In genomic region chr16:85588562-85589503, GRCh38 we compare ENCODE assay signal across 22 cellular contexts. TPM values are rescaled to one million over a fixed set of nuclear protein-coding genes. Genes with fewer than 3 reads are reported as not detected.
DNase-seq lines count a peak whose midpoint lies in the region; ATAC-seq, FAIRE-seq and TF ChIP-seq lines count a peak whose summit lies in the region.
"Had no signal": no experiment of that assay in that cellular context is flagged by ENCODE, and none has a peak within 500 bp of the region (broad histone marks: within the 10 kb centered on the region; RNA-seq: fewer than 3 reads in every experiment).

No MANE protein-coding gene starts in this region.

- CTCF ChIA-PET in H1 (lab: Charles Lee; ENCODE audit: partially characterized antibody), result interaction anchor here (0.7 to 1.4 kb wide), 4 partner anchors 9 to 42 kb away, joined by 3 to 5 read pairs (median 4); no protein-coding TSS in a partner anchor

- no peak overlapping the region for H2BK20ac ChIP-seq in H1 (ENCODE audit: low read length)

- H2BK5ac ChIP-seq in H1 (ENCODE audit: low read depth, low read length), result peak overlapping the region; percentile 91

- no peak for ATAC-seq in gastroesophageal sphincter

- H3K27me3 ChIP-seq in H1 (replicated peaks in 1 of 4; ENCODE audit: control insufficient read depth in 3 of 4, extremely low read depth in 1 of 4, insufficient read depth in 3 of 4, low read length in 3 of 4) (peaks cover 0 to 12% (median 11%) of the 10 kb centered on the region in 4 experiments; a peak in 4 of 7 replicates), gastroesophageal sphincter (no peaks in the 10 kb centered on the region), BE2C (no peaks in the 10 kb centered on the region)
- H3K27me3 ChIP-seq: Peyer's patch, SJCRH30 had no signal

- FAIRE-seq in HTR-8/SVneo (lab: Jason Lieb, UNC), result peak; percentile 38
- FAIRE-seq in H1 (lab: Jason Lieb, UNC), result no peak
- FAIRE-seq: D721Med had no signal

- H2AK5ac ChIP-seq in H1 (ENCODE audit: low read depth, low read length), result peak overlapping the region; percentile 100

- TF ChIP-seq EP300 in H1 (IDR thresholded peaks at IDR 0.05; ENCODE audit: borderline replicate concordance in 1 of 2, low read depth in 2 of 2, low read length in 2 of 2) (no peak), gastroesophageal sphincter (IDR thresholded peaks at IDR 0.05) (no peak)

- H3K27ac ChIP-seq in H1 (ENCODE audit: low read depth, low read length) (no peak overlapping the region), gastroesophageal sphincter (no peak overlapping the region)
- H3K27ac ChIP-seq: HL-60, Peyer's patch, SJCRH30 had no signal

- POLR2A ChIA-PET in H1 (lab: Charles Lee; ENCODE audit: partially characterized antibody), result interaction anchor here (0.6 to 5.2 kb wide), 6 partner anchors 10 to 22 kb away, joined by 3 to 28 read pairs (median 6); no protein-coding TSS in a partner anchor

- H3K79me2 ChIP-seq in H1 (ENCODE audit: control insufficient read depth in 1 of 2, insufficient read depth in 2 of 2, low read length in 2 of 2), result peaks cover 6 to 39% of the 10 kb centered on the region in 2 experiments; a peak in 3 of 4 replicates

- no peak overlapping the region for H3K4ac ChIP-seq in H1 (replicated peaks; ENCODE audit: insufficient read length, low read depth, low read length)

- peak overlapping the region; percentile 61; the same call in 1 of the 2 replicates for H2BK15ac ChIP-seq in H1 (ENCODE audit: low read length)

- H3K4me1 ChIP-seq in H1 (replicated peaks in 1 of 4; ENCODE audit: control insufficient read depth in 3 of 4, insufficient read depth in 4 of 4, low read length in 3 of 4), result peaks cover 12 to 54% (median 45%) of the 10 kb centered on the region in 4 experiments
- peaks cover 0 to 33% (median 0%) of the 10 kb centered on the region in 3 donors for H3K4me1 ChIP-seq in gastroesophageal sphincter
- peaks cover 45% of the 10 kb centered on the region for H3K4me1 ChIP-seq in BE2C

- H3K56ac ChIP-seq in H1 (replicated peaks; ENCODE audit: insufficient read length, low read depth, low read length), result no peak overlapping the region

- H3K23me2 ChIP-seq in H1 (ENCODE audit: low read depth, low read length), result peaks cover 11% of the 10 kb centered on the region

- TF ChIP-seq CTCF in H1 (IDR thresholded peaks at IDR 0.05; ENCODE audit: control extremely low read depth in 1 of 3, insufficient read depth in 1 of 3, low read depth in 1 of 3, low read length in 3 of 3), result no peak
- TF ChIP-seq CTCF in neural crest cell (conservative IDR thresholded peaks at IDR 0.05), result no peak
- no peak for TF ChIP-seq CTCF in gastroesophageal sphincter (IDR thresholded peaks at IDR 0.05)
- TF ChIP-seq CTCF in CD14-positive monocyte (IDR thresholded peaks at IDR 0.05), result no peak
- TF ChIP-seq CTCF in BE2C (IDR thresholded peaks at IDR 0.05; ENCODE audit: low read depth, low read length), result no peak

- H3K9me3 Mint-ChIP-seq in neural crest cell, result no peaks in the 10 kb centered on the region
- H3K9me3 Mint-ChIP-seq in CD14-positive monocyte, result no peaks in the 10 kb centered on the region

- peaks cover 45% of the 10 kb centered on the region for H3K4me1 Mint-ChIP-seq in neural crest cell
- peaks cover 7% of the 10 kb centered on the region for H3K4me1 Mint-ChIP-seq in CD14-positive monocyte

- H4K20me1 ChIP-seq in H1 (replicated peaks in 1 of 2; ENCODE audit: control insufficient read depth in 1 of 2, insufficient read depth in 2 of 2, low read length in 2 of 2), result peaks cover 3 to 12% of the 10 kb centered on the region in 2 experiments

- no peak for TF ChIP-seq POLR2A in H1 (IDR thresholded peaks at IDR 0.05; ENCODE audit: control extremely low read depth in 1 of 2, low read depth in 2 of 2, low read length in 2 of 2)
- no peak for TF ChIP-seq POLR2A in gastroesophageal sphincter (IDR thresholded peaks at IDR 0.05)

- no peak for DNase-seq in HTR-8/SVneo (ENCODE audit: insufficient read length, low spot score)
- no peak for DNase-seq in H1 (ENCODE audit: low read depth in 1 of 2, low spot score in 2 of 2)
- DNase-seq in neural crest cell (ENCODE audit: low read depth, low spot score), result no peak
- no peak for DNase-seq in CD14-positive monocyte (ENCODE audit: low spot score)
- no peak for DNase-seq in NK-92 treated with Interleukin-12 subunit alpha and Interleukin-12 subunit beta, amount 100 ng/mL, for 24 hours (lab: John Stamatoyannopoulos, UW)
- DNase-seq in BE2C, result no peak
- DNase-seq: C1 segment of cervical spinal cord, DMS53, GDM1, KG1, NCI-H1105, NCI-H146, NCI-H2029, NCI-H2227 treated with DMSO at 0.1 percent for 48 hours, NCI-H510A, NCI-H82, Peyer's patch, SJCRH30 had no signal

- H3K9me3 ChIP-seq in H1 (ENCODE audit: insufficient read depth in 2 of 2, low read depth in 1 of 2, low read length in 1 of 2), result peaks cover 0 to 6% of the 10 kb centered on the region in 2 experiments; a peak in 1 of 4 replicates
- H3K9me3 ChIP-seq in gastroesophageal sphincter, result no peaks in the 10 kb centered on the region
- H3K9me3 ChIP-seq in BE2C, result no peaks in the 10 kb centered on the region
- H3K9me3 ChIP-seq: HAP-1, Peyer's patch, SJCRH30 had no signal

- peak overlapping the region; percentile 75; the same call in 1 of the 2 replicates for H2BK12ac ChIP-seq in H1 (ENCODE audit: low read depth, low read length)

- H3K79me1 ChIP-seq in H1 (ENCODE audit: low read depth, low read length), result peaks cover 15% of the 10 kb centered on the region

- no peak overlapping the region for H3K23ac ChIP-seq in H1 (ENCODE audit: insufficient read length)

- peaks cover 48% of the 10 kb centered on the region for H3K27me3 Mint-ChIP-seq in neural crest cell (ENCODE audit: low read depth)
- H3K27me3 Mint-ChIP-seq in CD14-positive monocyte (ENCODE audit: low read depth in 3 of 3), result no peaks in the 10 kb centered on the region

- no peak overlapping the region for H3K4me3 ChIP-seq in H1 (ENCODE audit: extremely low read depth in 1 of 4, insufficient read depth in 2 of 4, low read depth in 3 of 4, low read length in 4 of 4)
- no peak overlapping the region for H3K4me3 ChIP-seq in gastroesophageal sphincter
- H3K4me3 ChIP-seq in BE2C (ENCODE audit: low read depth, low read length), result no peak overlapping the region
- H3K4me3 ChIP-seq: HAP-1, Peyer's patch, SJCRH30 had no signal

- WGBS in H1 (ENCODE audit: extremely low coverage in 1 of 2, insufficient coverage in 1 of 2, insufficient read length in 1 of 2, insufficient replicate concordance in 2 of 2, low coverage in 1 of 2, low lambda C conversion rate in 2 of 2, missing lambda C conversion rate in 1 of 2), 2 experiments, result 83% methylated on average over 20 of the region's 27 CpGs; no CpG with 5 or more reads in 1 of the 2 experiments
- WGBS in gastroesophageal sphincter (ENCODE audit: low coverage in 1 of 2), 2 donors, result 75% methylated on average over 4 of the region's 27 CpGs; no CpG with 5 or more reads in 1 of the 2 donors

- H3K14ac ChIP-seq in H1 (ENCODE audit: insufficient read length), result no peak overlapping the region

- H3K4me2 ChIP-seq in H1 (ENCODE audit: insufficient read depth in 1 of 2, low read depth in 2 of 2, low read length in 2 of 2), result no peak overlapping the region; a peak in 1 of 4 replicates

- no peak for TF ChIP-seq RAD21 in H1 (IDR thresholded peaks at IDR 0.05 in 1 of 2, conservative IDR thresholded peaks at IDR 0.05 in 1 of 2; ENCODE audit: low read depth in 2 of 2, low read length in 2 of 2)

- intact Hi-C loops in CD14-positive monocyte (cut with micrococcal nuclease), result no loop called here

- no peaks in the 10 kb centered on the region for H3K36me3 Mint-ChIP-seq in neural crest cell (ENCODE audit: low read depth)
- H3K36me3 Mint-ChIP-seq in CD14-positive monocyte, result peaks cover 9 to 27% of the 10 kb centered on the region in 2 donors

- H3K18ac ChIP-seq in H1 (ENCODE audit: extremely low read depth, low read length), result peak overlapping the region; percentile 90

- no peak overlapping the region for H2AFZ ChIP-seq in H1 (ENCODE audit: low read length)

- H3K36me3 ChIP-seq in H1 (ENCODE audit: control insufficient read depth in 2 of 4, insufficient read depth in 4 of 4, low read length in 3 of 4) (no peaks in the 10 kb centered on the region; a peak in 1 of 8 replicates), gastroesophageal sphincter (no peaks in the 10 kb centered on the region), BE2C (no peaks in the 10 kb centered on the region; the same call in 1 of the 2 replicates)
- H3K36me3 ChIP-seq: HAP-1, Peyer's patch, SJCRH30 had no signal

- H4K8ac ChIP-seq in H1 (ENCODE audit: extremely low read depth, insufficient read depth, low read length), result peak overlapping the region; percentile 17; the same call in 1 of the 2 replicates

- H3K4me3 Mint-ChIP-seq in neural crest cell (peak overlapping the region; percentile 48), CD14-positive monocyte (no peak overlapping the region)

- H2BK120ac ChIP-seq in H1 (replicated peaks; ENCODE audit: low read depth, low read length), result no peak overlapping the region

- no peak overlapping the region for H3K9ac ChIP-seq in H1 (replicated peaks in 1 of 4; ENCODE audit: extremely low read depth in 1 of 4, low read depth in 3 of 4, low read length in 3 of 4)

- H3K27ac Mint-ChIP-seq in neural crest cell (ENCODE audit: unreplicated experiment) (no peak overlapping the region), CD14-positive monocyte (no peak overlapping the region)

- H4K91ac ChIP-seq in H1 (replicated peaks; ENCODE audit: insufficient read length, low read length), result no peak overlapping the region

- no peak overlapping the region for H4K5ac ChIP-seq in H1 (ENCODE audit: insufficient read length, low read depth, low read length)

TF ChIP-seq in H1, 55 proteins besides CTCF, POLR2A, EP300 and RAD21 (continues in another document):
- no peak for TF ChIP-seq SAP30 (IDR thresholded peaks at IDR 0.05; ENCODE audit: insufficient read depth, insufficient replicate concordance, low read length)
- no peak for TF ChIP-seq CREB1 (IDR thresholded peaks at IDR 0.05)
- TF ChIP-seq SIN3A (conservative IDR thresholded peaks at IDR 0.05 in 1 of 2, IDR thresholded peaks at IDR 0.05 in 1 of 2; ENCODE audit: low read depth in 1 of 2, low read length in 2 of 2), result no peak
- TF ChIP-seq RNF2 (IDR thresholded peaks at IDR 0.05; ENCODE audit: borderline replicate concordance, low read depth, low read length, missing control alignments, poor library complexity, severe bottlenecking), result no peak

RNA-seq across cellular contexts. Expression of gene GSE1, which starts 24.3 kb away (rescaled TPM):
- total RNA-seq in H1 (2021; fragmentation: NEBNext Ultra II Directional; extraction: Animal tissue kit (Norgen Biotek cat#: 25700)), result 65.6 and 66.2 TPM in 2 replicates
- polyA plus RNA-seq in H1 (2011; rRNA removed), result 26.0 and 40.0 TPM in 2 replicates
- 26.5 TPM for polyA plus RNA-seq in H1 (2011; cell fraction: cytosol; rRNA removed)
- 123 TPM for polyA plus RNA-seq in H1 (2011; cell fraction: nucleus; rRNA removed)
- 42.4 to 51.0 TPM (median 44.8 TPM) in 4 replicates for polyA plus RNA-seq in H1 (2012, experiment 1 of 2)
- 18.4 TPM for polyA plus RNA-seq in H1 (2012, experiment 2 of 2)
- polyA plus RNA-seq in H1 (2013, experiment 1 of 2), result 30.0 TPM
- polyA plus RNA-seq in H1 (2013, experiment 2 of 2), result 30.1 TPM
- 35.8 and 37.6 TPM in 2 replicates for polyA minus RNA-seq in H1 (2011; rRNA and poly(A)+ RNA removed)
- polyA minus RNA-seq in H1 (2011; cell fraction: cytosol; rRNA and poly(A)+ RNA removed), result 76.6 TPM
- polyA minus RNA-seq in H1 (2011; cell fraction: nucleus; rRNA and poly(A)+ RNA removed), result 93.7 TPM
- 26.7 and 27.3 TPM in 2 replicates for total RNA-seq in neural crest cell
- 10 to 100 TPM; 23.4 to 65.5 (median 52.5) TPM for total RNA-seq in gastroesophageal sphincter
- polyA plus RNA-seq in CD14-positive monocyte, result under 1 TPM; 0.67 to 0.86 TPM
- 134 TPM for polyA plus RNA-seq in BE2C (2012; ENCODE audit: insufficient read depth, insufficient read length, low read depth)
